ENCODE assay signal across 12 cellular contexts in genomic region chr16:79267146-79267545, GRCh38.
"Had no signal": no experiment of that assay in that cellular context is flagged by ENCODE, and none has a peak within 500 bp of the region (broad histone marks: within the 10 kb centered on the region; RNA-seq: fewer than 3 reads in every experiment).

No MANE protein-coding gene starts in this region.

- H3K4me3 Mint-ChIP-seq: neural progenitor cell had no signal

- H3K27ac ChIP-seq: coronary artery, esophagus muscularis mucosa, hepatocyte, neural progenitor cell, ovary, thoracic aorta had no signal

- H3K36me3 ChIP-seq: esophagus muscularis mucosa, neural progenitor cell, ovary, thoracic aorta had no signal

- H3K36me3 Mint-ChIP-seq: neural progenitor cell had no signal

- H3K9me3 Mint-ChIP-seq: neural progenitor cell had no signal

- ATAC-seq: left lobe of liver, sciatic nerve had no signal

- H3K9me3 ChIP-seq: esophagus muscularis mucosa, ovary, thoracic aorta had no signal

- H3K27ac Mint-ChIP-seq: neural progenitor cell had no signal

- DNase-seq: central memory CD4-positive, alpha-beta T cell; midbrain; ovary; SW 1271; T1000 had no signal

- H3K4me3 ChIP-seq: coronary artery, esophagus muscularis mucosa, hepatocyte, neural progenitor cell, ovary, thoracic aorta had no signal

- H3K27me3 ChIP-seq: esophagus muscularis mucosa, hepatocyte, neural progenitor cell, ovary had no signal
